15 cellular contexts compared by ENCODE assay signal in the genomic region with DNA sequence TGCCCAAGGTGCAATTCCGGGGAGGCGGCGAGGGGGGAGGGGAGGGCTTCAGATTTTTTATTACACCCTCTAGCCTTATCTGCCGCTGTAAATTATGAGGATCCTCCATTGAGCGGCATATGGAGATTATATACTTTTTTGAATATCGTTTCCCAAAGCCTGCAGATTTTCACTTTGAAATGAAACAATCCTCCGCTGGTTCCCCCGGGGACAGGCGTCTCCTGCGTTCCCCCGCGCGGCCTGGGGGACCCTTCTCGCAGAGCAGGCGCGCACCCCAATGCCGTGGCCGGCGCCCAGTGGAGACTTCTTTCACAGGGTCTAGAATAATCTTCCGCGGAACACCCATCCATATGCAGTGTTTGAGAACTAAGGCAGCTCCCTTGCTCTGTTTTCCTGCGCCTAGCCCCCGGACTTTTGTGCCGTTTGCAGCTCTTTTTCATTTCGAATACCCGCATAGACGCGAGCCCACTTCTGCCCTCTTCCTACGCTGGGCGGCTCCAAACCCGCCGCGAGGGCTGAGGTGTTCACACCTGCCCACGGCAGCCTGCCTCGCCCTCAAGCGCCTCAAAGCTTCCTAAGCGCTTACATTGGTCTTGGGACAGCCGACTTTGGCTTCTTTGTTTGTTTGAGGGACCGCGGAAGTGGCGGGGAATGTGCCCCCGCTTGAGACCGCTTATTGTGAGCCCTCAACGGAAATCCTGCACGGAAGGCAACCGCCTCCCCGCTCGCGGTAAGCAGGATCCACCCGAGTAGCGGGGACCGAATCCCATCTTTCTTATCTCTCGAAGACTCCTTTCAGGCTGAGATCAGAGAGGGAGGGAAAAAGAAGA. TPM values are rescaled to one million over a fixed set of nuclear protein-coding genes. Genes with fewer than 3 reads are reported as not detected.
DNase-seq lines count a peak whose midpoint lies in the region; ATAC-seq and TF ChIP-seq lines count a peak whose summit lies in the region.
"Had no signal": no experiment of that assay in that cellular context is flagged by ENCODE, and none has a peak within 500 bp of the region (broad histone marks: within the 10 kb centered on the region; RNA-seq: fewer than 3 reads in every experiment).

No MANE protein-coding gene starts in this region.

- no peak overlapping the region for H3K27ac ChIP-seq in heart right ventricle
- H3K27ac ChIP-seq in aorta (ENCODE audit: low read depth in 1 of 2, low read length in 2 of 2), result no peak overlapping the region
- H3K27ac ChIP-seq: HL-60, RWPE1 had no signal

- intact Hi-C loops in heart right ventricle (cut with DNase I), result no loop called here
- intact Hi-C loops in Right ventricle myocardium superior (cut with DNase I), result no loop called here
- intact Hi-C loops in aorta (cut with DNase I), result no loop called here

- WGBS in heart right ventricle, 2 donors, result 1 to 2% methylated on average over 53 of the region's 53 CpGs
- WGBS in aorta, 2 donors, result 3% methylated on average over 53 of the region's 53 CpGs

- H3K36me3 Mint-ChIP-seq in nephron progenitor cell (ENCODE audit: low read depth), result no peaks in the 10 kb centered on the region

- H3K4me3 ChIP-seq in heart right ventricle (peak overlapping the region in 8 of 10 donors; percentile 1 to 42 (median 26)), aorta (ENCODE audit: low read length in 2 of 2) (peak overlapping the region; percentile 17 to 31)

- ATAC-seq in heart right ventricle (no peak), Right ventricle myocardium superior (ENCODE audit: poor library complexity) (no peak), aorta (ENCODE audit: low FRiP score) (no peak)

- peaks cover 33 to 99% (median 97%) of the 10 kb centered on the region in 7 donors for H3K27me3 ChIP-seq in heart right ventricle
- peaks cover 0 to 2% of the 10 kb centered on the region in 2 donors for H3K27me3 ChIP-seq in aorta (ENCODE audit: control insufficient read depth in 1 of 2, insufficient read depth in 2 of 2, low read length in 1 of 2)

- DNase-seq in heart right ventricle (no peak), Right ventricle myocardium superior (no peak), ecto neural progenitor cell (ENCODE audit: low spot score) (peak; percentile 53), nephron progenitor cell (peak; percentile 28), aorta (no peak), midbrain (lab: John Stamatoyannopoulos, UW) (no peak), germinal center (ENCODE audit: low spot score) (no peak), anterior cingulate cortex (lab: John Stamatoyannopoulos, UW) (no peak)
- DNase-seq: Caco-2, HCEC 1CT, NCI-H1694, occipital lobe had no signal

- no peaks in the 10 kb centered on the region for H3K9me3 Mint-ChIP-seq in nephron progenitor cell

- peak overlapping the region; percentile 71 for H3K4me3 Mint-ChIP-seq in nephron progenitor cell

- TF ChIP-seq CTCF in heart right ventricle (IDR thresholded peaks at IDR 0.05), result no peak
- no peak for TF ChIP-seq CTCF in nephron progenitor cell (IDR thresholded peaks at IDR 0.05)

- H3K36me3 ChIP-seq in heart right ventricle (no peaks in the 10 kb centered on the region), aorta (ENCODE audit: control insufficient read depth in 1 of 2, insufficient read depth in 2 of 2, low read length in 1 of 2) (no peaks in the 10 kb centered on the region)

- H3K4me1 ChIP-seq in heart right ventricle, result peaks cover 2 to 52% (median 33%) of the 10 kb centered on the region in 9 donors
- no peaks in the 10 kb centered on the region for H3K4me1 ChIP-seq in aorta (ENCODE audit: control insufficient read depth in 1 of 2, insufficient read depth in 2 of 2, low read length in 2 of 2)
- H3K4me1 ChIP-seq: Caco-2 had no signal

- peaks cover 34% of the 10 kb centered on the region for H3K4me1 Mint-ChIP-seq in nephron progenitor cell

- peak overlapping the region; percentile 34 for H3K27ac Mint-ChIP-seq in nephron progenitor cell

- no peaks in the 10 kb centered on the region for H3K9me3 ChIP-seq in heart right ventricle
- H3K9me3 ChIP-seq in aorta (ENCODE audit: control insufficient read depth, low read length), result no peaks in the 10 kb centered on the region
- H3K9me3 ChIP-seq: Caco-2 had no signal

- peaks cover 97% of the 10 kb centered on the region for H3K27me3 Mint-ChIP-seq in nephron progenitor cell (ENCODE audit: low read depth, poor library complexity)

RNA-seq across cellular contexts. Expression of gene SOX14, which starts 7.5 kb away (rescaled TPM):
- not detected for total RNA-seq in heart right ventricle
- polyA plus RNA-seq in heart right ventricle, result not detected
- not detected for total RNA-seq in Right ventricle myocardium superior
- total RNA-seq in aorta, result not detected
- polyA plus RNA-seq in aorta, result not detected
- total RNA-seq: activated CD8-positive, alpha-beta memory T cell treated with anti-CD3 and anti-CD28 coated beads for 36 hours; Caco-2; occipital lobe had no signal

Comparison
In these comparisons a context has a peak if more than half of its experiments do, and no peak if none do; other contexts are left out.
1. DNase-seq: peak in ecto neural progenitor cell (single experiment) and nephron progenitor cell (single experiment); none in heart right ventricle (0 of 2), Right ventricle myocardium superior (single experiment), aorta (0 of 2), midbrain (single experiment), germinal center (single experiment) and anterior cingulate cortex (0 of 58).